2 cellular contexts compared by ENCODE assay signal in the genomic region with DNA sequence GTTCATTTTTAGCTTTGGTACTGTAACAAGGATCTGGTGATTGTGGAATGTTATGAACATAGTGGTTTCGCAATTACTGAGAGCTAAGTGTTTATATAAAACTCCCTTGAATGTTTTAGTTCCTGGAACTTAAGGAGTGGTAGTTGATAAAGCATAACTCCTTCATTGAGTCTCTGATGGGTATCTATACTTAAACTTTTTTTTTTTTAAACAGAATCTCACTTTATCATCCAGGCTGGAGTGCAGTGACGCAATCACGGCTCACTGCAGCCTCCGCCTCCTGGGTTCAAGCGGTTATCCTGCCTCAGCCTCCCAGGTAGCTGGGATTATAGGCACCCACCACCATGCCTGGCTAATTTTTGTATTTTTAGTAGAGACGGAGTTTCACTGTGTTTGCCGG.
TF ChIP-seq lines count a peak whose summit lies in the region.

No MANE protein-coding gene starts in this region.

TF ChIP-seq in Ishikawa, 13 proteins besides CTCF, POLR2A, EP300 and RAD21:
- no peak for TF ChIP-seq CREB1 (IDR thresholded peaks at IDR 0.05; ENCODE audit: low read depth)
- peak; percentile 93 for TF ChIP-seq CEBPB (IDR thresholded peaks at IDR 0.05)

TF ChIP-seq in HepG2, 621 proteins besides CTCF, POLR2A, EP300 and RAD21:
- no peak for TF ChIP-seq ZNF567 (CRISPR knock-in tag; IDR thresholded peaks at IDR 0.05; ENCODE audit: borderline replicate concordance)
- TF ChIP-seq CEBPG (CRISPR knock-in tag; IDR thresholded peaks at IDR 0.05), result peak; percentile 83
- TF ChIP-seq, protein P1, sequence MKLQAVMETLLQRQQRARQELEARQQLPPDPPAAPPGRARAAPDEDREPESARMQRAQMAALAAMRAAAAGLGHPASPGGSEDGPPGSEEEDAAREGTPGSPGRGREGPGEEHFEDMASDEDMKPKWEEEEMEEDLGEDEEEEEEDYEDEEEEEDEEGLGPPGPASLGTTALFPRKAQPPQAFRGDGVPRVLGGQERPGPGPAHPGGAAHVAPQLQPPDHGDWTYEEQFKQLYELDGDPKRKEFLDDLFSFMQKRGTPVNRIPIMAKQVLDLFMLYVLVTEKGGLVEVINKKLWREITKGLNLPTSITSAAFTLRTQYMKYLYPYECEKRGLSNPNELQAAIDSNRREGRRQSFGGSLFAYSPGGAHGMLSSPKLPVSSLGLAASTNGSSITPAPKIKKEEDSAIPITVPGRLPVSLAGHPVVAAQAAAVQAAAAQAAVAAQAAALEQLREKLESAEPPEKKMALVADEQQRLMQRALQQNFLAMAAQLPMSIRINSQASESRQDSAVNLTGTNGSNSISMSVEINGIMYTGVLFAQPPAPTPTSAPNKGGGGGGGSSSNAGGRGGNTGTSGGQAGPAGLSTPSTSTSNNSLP (IDR thresholded peaks at IDR 0.05; ENCODE audit: low read depth, low read length), result 0 out of 2 replicates have a peak, but pooled peaks have one; percentile 21
- TF ChIP-seq ZNF282 (IDR thresholded peaks at IDR 0.05; ENCODE audit: partially characterized antibody), result no peak
- no peak for TF ChIP-seq NR2F2 (IDR thresholded peaks at IDR 0.05; ENCODE audit: borderline replicate concordance, low read depth)
- TF ChIP-seq ZNF20 (CRISPR knock-in tag; IDR thresholded peaks at IDR 0.05), result no peak
- TF ChIP-seq CEBPB (IDR thresholded peaks at IDR 0.05; ENCODE audit: borderline replicate concordance, low read depth, low read length), result peak; percentile 73
- no peak for TF ChIP-seq FOXK1 (CRISPR knock-in tag; IDR thresholded peaks at IDR 0.05; ENCODE audit: borderline replicate concordance, low read depth)
- TF ChIP-seq MED8 (CRISPR knock-in tag; IDR thresholded peaks at IDR 0.05; ENCODE audit: insufficient replicate concordance), result no peak
- TF ChIP-seq BRD4 (CRISPR knock-in tag; IDR thresholded peaks at IDR 0.05), result no peak
- TF ChIP-seq, protein P2, sequence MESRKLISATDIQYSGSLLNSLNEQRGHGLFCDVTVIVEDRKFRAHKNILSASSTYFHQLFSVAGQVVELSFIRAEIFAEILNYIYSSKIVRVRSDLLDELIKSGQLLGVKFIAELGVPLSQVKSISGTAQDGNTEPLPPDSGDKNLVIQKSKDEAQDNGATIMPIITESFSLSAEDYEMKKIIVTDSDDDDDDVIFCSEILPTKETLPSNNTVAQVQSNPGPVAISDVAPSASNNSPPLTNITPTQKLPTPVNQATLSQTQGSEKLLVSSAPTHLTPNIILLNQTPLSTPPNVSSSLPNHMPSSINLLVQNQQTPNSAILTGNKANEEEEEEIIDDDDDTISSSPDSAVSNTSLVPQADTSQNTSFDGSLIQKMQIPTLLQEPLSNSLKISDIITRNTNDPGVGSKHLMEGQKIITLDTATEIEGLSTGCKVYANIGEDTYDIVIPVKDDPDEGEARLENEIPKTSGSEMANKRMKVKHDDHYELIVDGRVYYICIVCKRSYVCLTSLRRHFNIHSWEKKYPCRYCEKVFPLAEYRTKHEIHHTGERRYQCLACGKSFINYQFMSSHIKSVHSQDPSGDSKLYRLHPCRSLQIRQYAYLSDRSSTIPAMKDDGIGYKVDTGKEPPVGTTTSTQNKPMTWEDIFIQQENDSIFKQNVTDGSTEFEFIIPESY (CRISPR knock-in tag; IDR thresholded peaks at IDR 0.05), result no peak
- no peak for TF ChIP-seq RELA (CRISPR knock-in tag; IDR thresholded peaks at IDR 0.05)
- no peak for TF ChIP-seq NKX3-1 (CRISPR knock-in tag; IDR thresholded peaks at IDR 0.05)
- no peak for TF ChIP-seq JUND (CRISPR knock-in tag; IDR thresholded peaks at IDR 0.05)
- TF ChIP-seq ZNF333 (CRISPR knock-in tag; IDR thresholded peaks at IDR 0.05; ENCODE audit: borderline replicate concordance), result no peak
- TF ChIP-seq, protein P3, sequence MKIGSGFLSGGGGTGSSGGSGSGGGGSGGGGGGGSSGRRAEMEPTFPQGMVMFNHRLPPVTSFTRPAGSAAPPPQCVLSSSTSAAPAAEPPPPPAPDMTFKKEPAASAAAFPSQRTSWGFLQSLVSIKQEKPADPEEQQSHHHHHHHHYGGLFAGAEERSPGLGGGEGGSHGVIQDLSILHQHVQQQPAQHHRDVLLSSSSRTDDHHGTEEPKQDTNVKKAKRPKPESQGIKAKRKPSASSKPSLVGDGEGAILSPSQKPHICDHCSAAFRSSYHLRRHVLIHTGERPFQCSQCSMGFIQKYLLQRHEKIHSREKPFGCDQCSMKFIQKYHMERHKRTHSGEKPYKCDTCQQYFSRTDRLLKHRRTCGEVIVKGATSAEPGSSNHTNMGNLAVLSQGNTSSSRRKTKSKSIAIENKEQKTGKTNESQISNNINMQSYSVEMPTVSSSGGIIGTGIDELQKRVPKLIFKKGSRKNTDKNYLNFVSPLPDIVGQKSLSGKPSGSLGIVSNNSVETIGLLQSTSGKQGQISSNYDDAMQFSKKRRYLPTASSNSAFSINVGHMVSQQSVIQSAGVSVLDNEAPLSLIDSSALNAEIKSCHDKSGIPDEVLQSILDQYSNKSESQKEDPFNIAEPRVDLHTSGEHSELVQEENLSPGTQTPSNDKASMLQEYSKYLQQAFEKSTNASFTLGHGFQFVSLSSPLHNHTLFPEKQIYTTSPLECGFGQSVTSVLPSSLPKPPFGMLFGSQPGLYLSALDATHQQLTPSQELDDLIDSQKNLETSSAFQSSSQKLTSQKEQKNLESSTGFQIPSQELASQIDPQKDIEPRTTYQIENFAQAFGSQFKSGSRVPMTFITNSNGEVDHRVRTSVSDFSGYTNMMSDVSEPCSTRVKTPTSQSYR (CRISPR knock-in tag; IDR thresholded peaks at IDR 0.05; ENCODE audit: borderline replicate concordance), result no peak
- no peak for TF ChIP-seq NR2F1 (CRISPR knock-in tag; IDR thresholded peaks at IDR 0.05)
- no peak for TF ChIP-seq ZNF878 (CRISPR knock-in tag; IDR thresholded peaks at IDR 0.05)
- TF ChIP-seq HIVEP1 (CRISPR knock-in tag; IDR thresholded peaks at IDR 0.05), result no peak
- no peak for TF ChIP-seq SMC3 (IDR thresholded peaks at IDR 0.05; ENCODE audit: low read length)
